Comparison of ENCODE assay signal across 8 cellular contexts in genomic region chr1:41282679-41283317, GRCh38. TPM values are rescaled to one million over a fixed set of nuclear protein-coding genes. Genes with fewer than 3 reads are reported as not detected.
A peak's percentile ranks its signal among the peaks of the same experiment; 100 is the strongest.
DNase-seq lines count a peak whose midpoint lies in the region; ATAC-seq and TF ChIP-seq lines count a peak whose summit lies in the region.

No MANE protein-coding gene starts in this region.

- H3F3A ChIP-seq in SU-DHL-6 (ENCODE audit: insufficient read depth), result no peaks in the 10 kb centered on the region

- no peaks in the 10 kb centered on the region for H3K79me2 ChIP-seq in SU-DHL-6 (ENCODE audit: insufficient read depth, low read length)

- intact Hi-C loops in uterus (cut with DNase I; ENCODE audit: low total_unique reads), result loop anchor here (5.0 kb wide), 1 partner anchor 135 kb away; no protein-coding TSS in a partner anchor

- H3K9me3 ChIP-seq in SU-DHL-6 (ENCODE audit: insufficient read depth, low read length) (no peaks in the 10 kb centered on the region), uterus (no peaks in the 10 kb centered on the region)

- H2AFZ ChIP-seq in SU-DHL-6 (ENCODE audit: low read depth, low read length, severe bottlenecking), result no peak overlapping the region

- H3K4me1 ChIP-seq in uterus, result no peaks in the 10 kb centered on the region

- no peak overlapping the region for H3K9ac ChIP-seq in SU-DHL-6 (ENCODE audit: low read length)

- peaks cover 48% of the 10 kb centered on the region for H3K27me3 Mint-ChIP-seq in mesothelial cell of epicardium (ENCODE audit: low read depth)

- no peaks in the 10 kb centered on the region for H3K9me3 Mint-ChIP-seq in mesothelial cell of epicardium

- no peak overlapping the region for H3K4me2 ChIP-seq in SU-DHL-6 (ENCODE audit: low read depth, low read length, poor library complexity, severe bottlenecking)

- H3K27me3 ChIP-seq in SU-DHL-6 (ENCODE audit: low read length) (no peaks in the 10 kb centered on the region), uterus (no peaks in the 10 kb centered on the region)

- H3K27ac Mint-ChIP-seq in mesothelial cell of epicardium, result no peak overlapping the region

- H3K9me2 ChIP-seq in SU-DHL-6 (replicated peaks; ENCODE audit: insufficient read depth, low read length), result no peaks in the 10 kb centered on the region

- DNase-seq in D341Med (ENCODE audit: low spot score) (peak; percentile 85), HK-2 (ENCODE audit: unreplicated experiment) (peak; percentile 26), dermis blood vessel endothelial cell (peak; percentile 57), mesothelial cell of epicardium (ENCODE audit: low spot score in 2 of 2, unreplicated experiment in 2 of 2) (peak; percentile 37 to 70), uterus (peak; percentile 22 to 31)

- no peaks in the 10 kb centered on the region for H3K36me3 Mint-ChIP-seq in mesothelial cell of epicardium

- H3K27ac ChIP-seq in SU-DHL-6 (ENCODE audit: low read depth, low read length), result no peak overlapping the region
- no peak overlapping the region for H3K27ac ChIP-seq in uterus

- H3K4me3 ChIP-seq in SU-DHL-6 (ENCODE audit: insufficient read depth, low read length, poor library complexity, severe bottlenecking) (no peak overlapping the region), uterus (no peak overlapping the region)

- ATAC-seq in GM19395 (IDR thresholded peaks at IDR 0.05; ENCODE audit: unreplicated experiment) (no peak), GM18867 (IDR thresholded peaks at IDR 0.05; ENCODE audit: unreplicated experiment) (no peak)

- H3K4me3 Mint-ChIP-seq in mesothelial cell of epicardium, result no peak overlapping the region

- H4K20me1 ChIP-seq in SU-DHL-6 (ENCODE audit: low read depth, low read length), result no peaks in the 10 kb centered on the region

- no peak for TF ChIP-seq POLR2A in uterus (IDR thresholded peaks at IDR 0.05)

- H3K4me1 Mint-ChIP-seq in mesothelial cell of epicardium, result peaks cover 24% of the 10 kb centered on the region

- TF ChIP-seq CTCF in SU-DHL-6 (IDR thresholded peaks at IDR 0.05; ENCODE audit: insufficient read depth, low read length, poor library complexity, severe bottlenecking) (peak; percentile 81), mesothelial cell of epicardium (IDR thresholded peaks at IDR 0.05; ENCODE audit: unreplicated experiment) (peak; percentile 69), uterus (IDR thresholded peaks at IDR 0.05) (peak; percentile 48 to 72 (median 68))

- no peaks in the 10 kb centered on the region for H3K36me3 ChIP-seq in SU-DHL-6 (ENCODE audit: low read length)
- H3K36me3 ChIP-seq in uterus, result no peaks in the 10 kb centered on the region

RNA-seq across cellular contexts. Expression of gene SCMH1, which starts 40.7 kb away (rescaled TPM):
- total RNA-seq in dermis blood vessel endothelial cell (14.8 and 16.0 TPM in 2 replicates), mesothelial cell of epicardium (51.5 to 59.1 TPM (median 58.8 TPM) in 3 replicates), uterus (100 to 1,000 TPM in 1 of 4 donors, 10 to 100 TPM in 3; 27.6 to 105 (median 48.5) TPM)

Comparison
In these comparisons a context has a peak if more than half of its experiments do, and no peak if none do; other contexts are left out.
1. DNase-seq: peak in every context shown above with its lines; median percentile 85 in D341Med; 57 in dermis blood vessel endothelial cell; 54 in mesothelial cell of epicardium; 26 in uterus; 26 in HK-2.